ENCODE assay signal across 9 cellular contexts in genomic region chr14:68143341-68143807, GRCh38.
DNase-seq lines count a peak whose midpoint lies in the region; ATAC-seq and TF ChIP-seq lines count a peak whose summit lies in the region.
"Had no signal": no experiment of that assay in that cellular context is flagged by ENCODE, and none has a peak within 500 bp of the region (broad histone marks: within the 10 kb centered on the region; RNA-seq: fewer than 3 reads in every experiment).

No MANE protein-coding gene starts in this region.

- peaks cover 0 to 16% (median 4%) of the 10 kb centered on the region in 11 donors for H3K9me3 Mint-ChIP-seq in naive thymus-derived CD4-positive, alpha-beta T cell

- H3K27ac Mint-ChIP-seq in naive thymus-derived CD4-positive, alpha-beta T cell: peak overlapping the region in 1 of 9 donors; percentile 6

- POLR2A ChIA-PET in A673 (lab: Charles Lee; ENCODE audit: low non-redundant PET): no interaction called here
- POLR2A ChIA-PET in naive thymus-derived CD4-positive, alpha-beta T cell (lab: Charles Lee): no interaction called here

- peaks cover 0 to 25% (median 20%) of the 10 kb centered on the region in 7 donors for H3K4me1 Mint-ChIP-seq in naive thymus-derived CD4-positive, alpha-beta T cell

- no peak overlapping the region for H3K27ac ChIP-seq in A673 (ENCODE audit: low read depth, low read length, poor library complexity, severe bottlenecking)
- H3K27ac ChIP-seq in esophagus squamous epithelium: peak overlapping the region; percentile 67 to 88 (median 82)
- no peak overlapping the region for H3K27ac ChIP-seq in naive thymus-derived CD4-positive, alpha-beta T cell (ENCODE audit: low read depth, low read length)
- H3K27ac ChIP-seq: C4-2B had no signal

- 27 to 30% methylated on average over 3 of the region's 3 CpGs for WGBS in esophagus squamous epithelium, 2 donors

- H3K36me3 Mint-ChIP-seq in naive thymus-derived CD4-positive, alpha-beta T cell: peaks cover 0 to 11% (median 7%) of the 10 kb centered on the region in 5 donors

- H3K36me3 ChIP-seq in A673 (ENCODE audit: insufficient read depth, low read length, poor library complexity, severe bottlenecking) (no peaks in the 10 kb centered on the region), esophagus squamous epithelium (no peaks in the 10 kb centered on the region)
- no peaks in the 10 kb centered on the region for H3K36me3 ChIP-seq in naive thymus-derived CD4-positive, alpha-beta T cell (ENCODE audit: control insufficient read depth in 2 of 3, insufficient read depth in 3 of 3, low read length in 3 of 3)

- TF ChIP-seq POLR2A in esophagus squamous epithelium (IDR thresholded peaks at IDR 0.05): no peak

- intact Hi-C loops in A673 (cut with micrococcal nuclease; ENCODE audit: unreplicated experiment): no loop called here
- intact Hi-C loops in esophagus squamous epithelium (cut with DNase I): loop anchor here (10.0 kb wide), 1 partner anchor 199 kb away; no protein-coding TSS in a partner anchor
- intact Hi-C loops in naive thymus-derived CD4-positive, alpha-beta T cell (cut with micrococcal nuclease): no loop called here

- no peak for TF ChIP-seq CTCF in A673 (conservative IDR thresholded peaks at IDR 0.05; ENCODE audit: low read depth, low read length)
- no peak for TF ChIP-seq CTCF in esophagus squamous epithelium (IDR thresholded peaks at IDR 0.05)

- peak; percentile 24 for DNase-seq in A673 (ENCODE audit: low spot score)
- DNase-seq in NCI-H524 treated with DMSO at 0.1 percent for 48 hours (lab: John Stamatoyannopoulos, UW): peak; percentile 49
- DNase-seq in esophagus squamous epithelium (lab: John Stamatoyannopoulos, UW): no peak
- no peak for DNase-seq in naive thymus-derived CD4-positive, alpha-beta T cell
- DNase-seq in SIG-M5 (lab: John Stamatoyannopoulos, UW): no peak
- no peak for DNase-seq in SKM-1 treated with dmso at 0.1 percent for 144 hours (lab: John Stamatoyannopoulos, UW; ENCODE audit: unreplicated experiment)

- no peaks in the 10 kb centered on the region for H3K9me3 ChIP-seq in A673 (ENCODE audit: low read depth, low read length, poor library complexity, severe bottlenecking)
- peaks cover 0 to under 1% (median 0%) of the 10 kb centered on the region in 3 donors for H3K9me3 ChIP-seq in esophagus squamous epithelium
- H3K9me3 ChIP-seq in naive thymus-derived CD4-positive, alpha-beta T cell (ENCODE audit: control insufficient read depth in 2 of 3, low read length in 3 of 3): peaks cover 0 to 5% (median 0%) of the 10 kb centered on the region in 3 experiments

- no peak overlapping the region for H3K4me3 Mint-ChIP-seq in naive thymus-derived CD4-positive, alpha-beta T cell

- H3K4me1 ChIP-seq in A673 (ENCODE audit: insufficient read depth, low read length, poor library complexity, severe bottlenecking): peaks cover 71% of the 10 kb centered on the region
- peaks cover 12 to 92% (median 35%) of the 10 kb centered on the region in 3 donors for H3K4me1 ChIP-seq in esophagus squamous epithelium
- H3K4me1 ChIP-seq in naive thymus-derived CD4-positive, alpha-beta T cell (ENCODE audit: control insufficient read depth in 2 of 2, insufficient read depth in 2 of 2, low read length in 2 of 2): peaks cover 0 to 5% of the 10 kb centered on the region in 2 donors

- no peaks in the 10 kb centered on the region for H3K27me3 ChIP-seq in A673 (replicated peaks; ENCODE audit: insufficient read depth, low read depth, low read length, poor library complexity)
- H3K27me3 ChIP-seq in esophagus squamous epithelium: no peaks in the 10 kb centered on the region
- no peaks in the 10 kb centered on the region for H3K27me3 ChIP-seq in naive thymus-derived CD4-positive, alpha-beta T cell (ENCODE audit: control insufficient read depth in 2 of 2, insufficient read depth in 2 of 2, low read length in 2 of 2)

- ATAC-seq in naive thymus-derived CD4-positive, alpha-beta T cell: peak; percentile 18
- ATAC-seq in HG03025 (IDR thresholded peaks at IDR 0.05; ENCODE audit: low FRiP score, unreplicated experiment): no peak
- ATAC-seq in HG02571 (IDR thresholded peaks at IDR 0.05; ENCODE audit: unreplicated experiment): no peak

- no peaks in the 10 kb centered on the region for H3K27me3 Mint-ChIP-seq in naive thymus-derived CD4-positive, alpha-beta T cell

- CTCF ChIA-PET in A673 (lab: Charles Lee): no interaction called here
- CTCF ChIA-PET in naive thymus-derived CD4-positive, alpha-beta T cell (lab: Charles Lee): no interaction called here

- H3K4me3 ChIP-seq in A673 (ENCODE audit: low read depth, low read length, poor library complexity, severe bottlenecking) (no peak overlapping the region), esophagus squamous epithelium (no peak overlapping the region)
- no peak overlapping the region for H3K4me3 ChIP-seq in naive thymus-derived CD4-positive, alpha-beta T cell (ENCODE audit: low read length)

- BruUV-seq in A673 (replicated peaks; lab: Mats Ljungman, UMichigan): no TSS peak

Comparison
In these comparisons a context has a peak if more than half of its experiments do, and no peak if none do; other contexts are left out.
1. DNase-seq: peak in A673 (single experiment) and NCI-H524 treated with DMSO at 0.1 percent for 48 hours (single experiment); none in esophagus squamous epithelium (single experiment), naive thymus-derived CD4-positive, alpha-beta T cell (0 of 9), SIG-M5 (single experiment) and SKM-1 treated with dmso at 0.1 percent for 144 hours (single experiment).
2. H3K27ac ChIP-seq: peak in esophagus squamous epithelium (4 of 4); none in A673 (single experiment) and naive thymus-derived CD4-positive, alpha-beta T cell (single experiment).